Comparison of ENCODE assay signal across 13 cellular contexts in the genomic region with DNA sequence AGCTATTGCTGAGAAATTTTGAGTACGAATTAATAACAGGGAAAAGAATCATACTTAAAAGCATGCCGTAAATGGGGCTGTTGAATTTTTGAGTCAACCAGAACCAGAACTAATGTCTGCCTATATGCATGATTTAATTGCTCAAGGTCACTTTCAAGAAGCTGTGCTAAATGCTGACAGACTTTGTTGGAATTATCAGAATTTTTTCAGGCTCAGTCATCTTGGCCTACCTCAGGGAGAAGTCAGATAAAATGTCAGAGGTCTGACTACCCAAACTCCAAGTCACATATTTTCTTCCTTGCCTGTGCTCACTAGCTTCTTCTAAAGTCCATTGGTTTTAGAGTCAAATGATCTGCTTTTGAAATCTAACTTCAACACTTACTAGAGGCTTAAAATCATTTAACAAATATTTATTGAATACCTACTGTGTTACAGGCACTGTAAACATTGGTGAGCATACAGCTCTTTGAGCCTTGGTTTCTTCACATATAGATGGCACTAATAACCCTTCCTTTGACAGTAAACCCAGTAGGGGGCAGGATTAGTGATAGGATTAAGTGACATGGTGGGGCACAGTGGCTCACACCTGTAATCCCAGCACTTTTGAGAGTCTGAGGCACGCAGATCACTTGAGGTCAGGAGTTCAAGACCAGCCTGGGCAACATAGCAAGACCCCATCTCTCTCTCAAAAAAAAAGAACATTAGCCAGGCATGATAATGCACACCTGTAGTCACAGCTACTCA.
DNase-seq lines count a peak whose midpoint lies in the region; ATAC-seq and TF ChIP-seq lines count a peak whose summit lies in the region.
"Had no signal": no experiment of that assay in that cellular context is flagged by ENCODE, and none has a peak within 500 bp of the region (broad histone marks: within the 10 kb centered on the region; RNA-seq: fewer than 3 reads in every experiment).

No MANE protein-coding gene starts in this region.

- H3K9me3 Mint-ChIP-seq in glutamatergic neuron (ENCODE audit: unreplicated experiment), result no peaks in the 10 kb centered on the region
- H3K9me3 Mint-ChIP-seq: T-cell had no signal

- no peak overlapping the region for H3K4me3 Mint-ChIP-seq in glutamatergic neuron (ENCODE audit: unreplicated experiment)
- H3K4me3 Mint-ChIP-seq: T-cell had no signal

- no peaks in the 10 kb centered on the region for H3K27me3 Mint-ChIP-seq in glutamatergic neuron (ENCODE audit: unreplicated experiment)

- peak overlapping the region; percentile 27 for H3K27ac ChIP-seq in osteoblast (ENCODE audit: low read depth, low read length)
- no peak overlapping the region for H3K27ac ChIP-seq in Karpas-422 (ENCODE audit: low read length)
- H3K27ac ChIP-seq: heart left ventricle had no signal

- no peaks in the 10 kb centered on the region for H4K20me1 ChIP-seq in osteoblast (ENCODE audit: insufficient read depth, low read length)
- H4K20me1 ChIP-seq in Karpas-422 (ENCODE audit: insufficient read depth, low read depth, low read length), result no peaks in the 10 kb centered on the region

- DNase-seq in EL (peak; percentile 94), NCI-H226 (peak; percentile 89), epithelial cell of esophagus (ENCODE audit: low read depth) (peak; percentile 35), osteoblast (ENCODE audit: insufficient read length, low spot score, missing footprints) (no peak), Karpas-422 (no peak), glutamatergic neuron (no peak), SKM-1 (lab: John Stamatoyannopoulos, UW; ENCODE audit: unreplicated experiment) (no peak)
- DNase-seq: activated gamma-delta T cell treated with Interleukin-2 at 50 U/mL for 16 hours, heart left ventricle, NCI-H1048, NCI-H526 treated with DMSO at 0.1 percent for 48 hours, T-cell had no signal

- H3K9me2 ChIP-seq in Karpas-422 (replicated peaks; ENCODE audit: insufficient read depth, low read length), result no peaks in the 10 kb centered on the region

- H3K36me3 ChIP-seq in osteoblast (ENCODE audit: insufficient read depth, low read length), result no peaks in the 10 kb centered on the region
- H3K36me3 ChIP-seq in Karpas-422 (ENCODE audit: insufficient read depth, low read length), result no peaks in the 10 kb centered on the region
- H3K36me3 ChIP-seq: heart left ventricle had no signal

- no peak overlapping the region for H3K27ac Mint-ChIP-seq in glutamatergic neuron (ENCODE audit: unreplicated experiment)
- H3K27ac Mint-ChIP-seq: T-cell had no signal

- H3K4me2 ChIP-seq in osteoblast (ENCODE audit: insufficient read depth, low read length) (no peak overlapping the region), Karpas-422 (ENCODE audit: low read depth, low read length, poor library complexity, severe bottlenecking) (no peak overlapping the region)

- no peaks in the 10 kb centered on the region for H3K9me3 ChIP-seq in osteoblast (ENCODE audit: low read depth, low read length)
- no peaks in the 10 kb centered on the region for H3K9me3 ChIP-seq in Karpas-422 (ENCODE audit: low read length)
- H3K9me3 ChIP-seq: heart left ventricle had no signal

- H3K27me3 ChIP-seq in osteoblast (ENCODE audit: insufficient read depth, low read length) (peaks cover 3% of the 10 kb centered on the region), Karpas-422 (ENCODE audit: low read length) (no peaks in the 10 kb centered on the region)
- H3K27me3 ChIP-seq: heart left ventricle had no signal

- H3K4me3 ChIP-seq in epithelial cell of esophagus (ENCODE audit: low read length) (no peak overlapping the region), osteoblast (ENCODE audit: insufficient read depth, low read length) (no peak overlapping the region), Karpas-422 (ENCODE audit: low read length) (no peak overlapping the region)
- H3K4me3 ChIP-seq: heart left ventricle had no signal

- H3K36me3 Mint-ChIP-seq in glutamatergic neuron (ENCODE audit: unreplicated experiment), result peaks cover 11% of the 10 kb centered on the region
- H3K36me3 Mint-ChIP-seq: T-cell had no signal

- peaks cover 2% of the 10 kb centered on the region for H3K4me1 Mint-ChIP-seq in glutamatergic neuron (ENCODE audit: low read depth, unreplicated experiment)

- H3K4me1 ChIP-seq in osteoblast (ENCODE audit: insufficient read depth, low read length), result peaks cover 18% of the 10 kb centered on the region
- no peaks in the 10 kb centered on the region for H3K4me1 ChIP-seq in Karpas-422 (ENCODE audit: low read length)

- H2AFZ ChIP-seq in osteoblast (ENCODE audit: low read length), result no peak overlapping the region
- H2AFZ ChIP-seq in Karpas-422 (ENCODE audit: low read length), result no peak overlapping the region

- no peaks in the 10 kb centered on the region for H3K79me2 ChIP-seq in osteoblast (ENCODE audit: insufficient read depth, low read length)
- no peaks in the 10 kb centered on the region for H3K79me2 ChIP-seq in Karpas-422 (ENCODE audit: low read length)

- TF ChIP-seq CTCF in epithelial cell of esophagus (IDR thresholded peaks at IDR 0.05; ENCODE audit: insufficient read depth, low read depth, low read length, missing control alignments) (no peak), osteoblast (IDR thresholded peaks at IDR 0.05; ENCODE audit: extremely low read depth, low read depth, low read length) (no peak), glutamatergic neuron (IDR thresholded peaks at IDR 0.05; ENCODE audit: partially characterized antibody, unreplicated experiment) (no peak)

- ATAC-seq in HG02571 (IDR thresholded peaks at IDR 0.05; ENCODE audit: unreplicated experiment), result no peak
- ATAC-seq: heart left ventricle, T-cell had no signal

- no peak overlapping the region for H3K9ac ChIP-seq in Karpas-422 (ENCODE audit: low read length)

Comparison
In these comparisons a context has a peak if more than half of its experiments do, and no peak if none do; other contexts are left out.
1. DNase-seq: peak in EL (single experiment), NCI-H226 (single experiment) and epithelial cell of esophagus (single experiment); none in osteoblast (single experiment), Karpas-422 (single experiment), glutamatergic neuron (single experiment) and SKM-1 (single experiment).